8 cellular contexts compared by ENCODE assay signal in genomic region chr1:230917284-230918135, GRCh38. TPM values are rescaled to one million over a fixed set of nuclear protein-coding genes. Genes with fewer than 3 reads are reported as not detected.
DNase-seq lines count a peak whose midpoint lies in the region; ATAC-seq, FAIRE-seq and TF ChIP-seq lines count a peak whose summit lies in the region.

No MANE protein-coding gene starts in this region.

- no peaks in the 10 kb centered on the region for H3K9me3 ChIP-seq in HEK293 (ENCODE audit: control insufficient read depth, insufficient read depth, low read depth, low read length)

- H3K27me3 Mint-ChIP-seq in central memory CD8-positive, alpha-beta T cell, result no peaks in the 10 kb centered on the region

- POLR2A ChIA-PET in HEK293 (lab: Yijun Ruan, JAX), result no interaction called here

- CTCF ChIA-PET in HEK293 (lab: Yijun Ruan, JAX), result interaction anchor here (0.6 to 3.5 kb wide), 22 partner anchors 7 to 1832 kb away, joined by 3 to 41 read pairs (median 5); no protein-coding TSS in a partner anchor

- no peak overlapping the region for H3K27ac Mint-ChIP-seq in central memory CD8-positive, alpha-beta T cell (ENCODE audit: low read depth)

- DNase-seq in D721Med (ENCODE audit: insufficient read length, low spot score) (no peak), NCI-H2196 treated with DMSO at 0.1 percent for 48 hours (lab: John Stamatoyannopoulos, UW; ENCODE audit: unreplicated experiment) (peak; percentile 6), left colon (peak; percentile 74 to 94)
- DNase-seq in activated CD4-positive, alpha-beta T cell treated with anti-CD3 and anti-CD28 coated beads for 1 hour, result peak; percentile 58
- DNase-seq in central memory CD8-positive, alpha-beta T cell (ENCODE audit: low spot score in 2 of 2), result peak; percentile 54 to 55
- DNase-seq in stimulated activated CD4-positive, alpha-beta T cell treated with anti-CD3 and anti-CD28 coated beads, Interleukin-4, amount 100 ng/mL, for 1 hour, result peak; percentile 63

- H3K36me3 ChIP-seq in HEK293 (ENCODE audit: control insufficient read depth in 2 of 2, insufficient read depth in 1 of 2, low read length in 2 of 2), result peaks cover 24 to 63% of the 10 kb centered on the region in 2 experiments

- peak; percentile 95 for FAIRE-seq in D721Med (lab: Jason Lieb, UNC)

- H3K4me1 Mint-ChIP-seq in central memory CD8-positive, alpha-beta T cell, result no peaks in the 10 kb centered on the region

- H3K27ac ChIP-seq in HEK293 (ENCODE audit: extremely low read depth, low read depth, low read length), result no peak overlapping the region

- ATAC-seq in central memory CD8-positive, alpha-beta T cell (replicated peaks; ENCODE audit: extremely low read depth, poor library complexity, severe bottlenecking), result peak; percentile 46
- peak; percentile 83 for ATAC-seq in left colon
- ATAC-seq in HG02610 (IDR thresholded peaks at IDR 0.05; ENCODE audit: unreplicated experiment), result no peak

- TF ChIP-seq CTCF in D721Med (IDR thresholded peaks at IDR 0.05; ENCODE audit: insufficient read depth, missing control alignments), result peak; percentile 90
- peak; percentile 55 for TF ChIP-seq CTCF in HEK293 (tag by site-specific recombination; IDR thresholded peaks at IDR 0.05)

- H3K9me3 Mint-ChIP-seq in central memory CD8-positive, alpha-beta T cell, result no peaks in the 10 kb centered on the region

- H3K4me1 ChIP-seq in HEK293 (ENCODE audit: control insufficient read depth, insufficient read depth, low read length), result no peaks in the 10 kb centered on the region

- H3K4me3 Mint-ChIP-seq in central memory CD8-positive, alpha-beta T cell, result no peak overlapping the region

- H3K4me3 ChIP-seq in HEK293 (ENCODE audit: low read depth, low read length), result no peak overlapping the region

- intact Hi-C loops in left colon (cut with DNase I, micrococcal nuclease), result loop anchor here in 1 of 2 donors (5.0 to 10.0 kb wide), 2 partner anchors 120 to 297 kb away; no protein-coding TSS in a partner anchor

- peaks cover 49% of the 10 kb centered on the region for H3K36me3 Mint-ChIP-seq in central memory CD8-positive, alpha-beta T cell (ENCODE audit: insufficient read depth)

TF ChIP-seq in HEK293, 187 proteins besides CTCF, POLR2A, EP300 and RAD21:
- TF ChIP-seq ZNF501 (tag by site-specific recombination; IDR thresholded peaks at IDR 0.05) (0 out of 2 replicates have a peak, but pooled peaks have one; percentile 36), PRDM10 (tag by site-specific recombination; IDR thresholded peaks at IDR 0.05) (peak; percentile 87), ZNF2 (tag by site-specific recombination; IDR thresholded peaks at IDR 0.05) (peak; percentile 89), ZSCAN16 (tag by site-specific recombination; IDR thresholded peaks at IDR 0.05) (no peak), ZNF510 (tag by site-specific recombination; IDR thresholded peaks at IDR 0.05; ENCODE audit: insufficient replicate concordance) (no peak), ZFP69B (tag by site-specific recombination; IDR thresholded peaks at IDR 0.05) (peak; percentile 71), ZNF654 (tag by site-specific recombination; IDR thresholded peaks at IDR 0.05; ENCODE audit: low read depth) (peak; percentile 74), ZSCAN30 (tag by site-specific recombination; IDR thresholded peaks at IDR 0.05) (no peak), ZNF660 (tag by site-specific recombination; IDR thresholded peaks at IDR 0.05) (peak; percentile 76; the same call in 1 of the 2 replicates)
- TF ChIP-seq, protein P1, sequence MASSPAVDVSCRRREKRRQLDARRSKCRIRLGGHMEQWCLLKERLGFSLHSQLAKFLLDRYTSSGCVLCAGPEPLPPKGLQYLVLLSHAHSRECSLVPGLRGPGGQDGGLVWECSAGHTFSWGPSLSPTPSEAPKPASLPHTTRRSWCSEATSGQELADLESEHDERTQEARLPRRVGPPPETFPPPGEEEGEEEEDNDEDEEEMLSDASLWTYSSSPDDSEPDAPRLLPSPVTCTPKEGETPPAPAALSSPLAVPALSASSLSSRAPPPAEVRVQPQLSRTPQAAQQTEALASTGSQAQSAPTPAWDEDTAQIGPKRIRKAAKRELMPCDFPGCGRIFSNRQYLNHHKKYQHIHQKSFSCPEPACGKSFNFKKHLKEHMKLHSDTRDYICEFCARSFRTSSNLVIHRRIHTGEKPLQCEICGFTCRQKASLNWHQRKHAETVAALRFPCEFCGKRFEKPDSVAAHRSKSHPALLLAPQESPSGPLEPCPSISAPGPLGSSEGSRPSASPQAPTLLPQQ (tag by site-specific recombination; IDR thresholded peaks at IDR 0.05), result peak; percentile 71

RNA-seq across cellular contexts. Expression of gene C1orf198, which starts 49.2 kb away (rescaled TPM):
- 10 to 100 TPM; 14.4 to 16.6 TPM for total RNA-seq in left colon
